ENCODE assay signal across 1 cellular context in the genomic region with DNA sequence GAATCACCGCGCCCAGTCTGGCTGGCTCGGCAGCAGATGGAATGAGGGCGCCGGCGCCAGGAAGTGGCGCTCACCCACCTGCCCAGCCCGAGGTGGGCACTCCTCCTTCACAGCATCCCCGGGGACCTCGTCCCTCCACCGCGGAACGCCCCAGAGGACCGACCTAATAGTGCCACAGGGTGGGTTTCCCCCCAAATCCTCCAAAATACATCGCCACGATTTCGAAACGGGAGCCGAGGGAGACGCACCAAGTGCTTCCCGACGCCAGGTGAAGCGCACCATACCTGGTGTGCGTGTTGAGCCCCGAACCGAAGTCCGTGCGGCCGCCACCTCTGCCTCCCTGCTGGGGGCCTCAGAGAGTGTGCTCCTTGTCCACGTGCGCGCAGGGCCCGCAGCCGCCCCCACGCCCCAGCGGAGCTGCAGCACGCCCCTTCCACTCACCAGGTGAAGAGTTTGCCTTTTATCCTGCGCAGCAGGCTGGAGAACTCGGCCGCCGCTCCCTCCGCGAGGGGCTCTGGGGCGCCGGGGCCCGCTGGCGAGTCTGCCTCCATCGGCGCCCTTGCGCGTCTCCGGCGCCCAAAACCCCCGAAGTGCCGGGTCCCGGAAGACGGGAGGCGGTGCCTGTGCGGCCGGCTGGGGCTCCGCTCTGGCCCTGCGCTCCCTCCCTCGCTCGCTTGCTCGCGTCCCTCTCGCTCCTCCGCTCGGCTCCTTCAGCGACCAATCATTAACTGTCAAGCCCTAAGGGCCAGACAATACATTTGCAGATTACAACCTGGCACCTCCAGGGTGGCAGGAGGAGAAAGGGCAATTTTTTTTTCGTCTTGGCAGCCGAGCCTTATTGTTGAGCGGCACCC.
TF ChIP-seq lines count a peak whose summit lies in the region.

A gene with protein sequence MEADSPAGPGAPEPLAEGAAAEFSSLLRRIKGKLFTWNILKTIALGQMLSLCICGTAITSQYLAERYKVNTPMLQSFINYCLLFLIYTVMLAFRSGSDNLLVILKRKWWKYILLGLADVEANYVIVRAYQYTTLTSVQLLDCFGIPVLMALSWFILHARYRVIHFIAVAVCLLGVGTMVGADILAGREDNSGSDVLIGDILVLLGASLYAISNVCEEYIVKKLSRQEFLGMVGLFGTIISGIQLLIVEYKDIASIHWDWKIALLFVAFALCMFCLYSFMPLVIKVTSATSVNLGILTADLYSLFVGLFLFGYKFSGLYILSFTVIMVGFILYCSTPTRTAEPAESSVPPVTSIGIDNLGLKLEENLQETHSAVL (minus strand): TSS at position 571 of the 854 bp plus-strand sequence. CDS start 20 bp downstream, at position 551.

TF ChIP-seq in HepG2, 621 proteins besides CTCF, POLR2A, EP300 and RAD21 (continued from another document and continues in another):
- TF ChIP-seq, protein P1, sequence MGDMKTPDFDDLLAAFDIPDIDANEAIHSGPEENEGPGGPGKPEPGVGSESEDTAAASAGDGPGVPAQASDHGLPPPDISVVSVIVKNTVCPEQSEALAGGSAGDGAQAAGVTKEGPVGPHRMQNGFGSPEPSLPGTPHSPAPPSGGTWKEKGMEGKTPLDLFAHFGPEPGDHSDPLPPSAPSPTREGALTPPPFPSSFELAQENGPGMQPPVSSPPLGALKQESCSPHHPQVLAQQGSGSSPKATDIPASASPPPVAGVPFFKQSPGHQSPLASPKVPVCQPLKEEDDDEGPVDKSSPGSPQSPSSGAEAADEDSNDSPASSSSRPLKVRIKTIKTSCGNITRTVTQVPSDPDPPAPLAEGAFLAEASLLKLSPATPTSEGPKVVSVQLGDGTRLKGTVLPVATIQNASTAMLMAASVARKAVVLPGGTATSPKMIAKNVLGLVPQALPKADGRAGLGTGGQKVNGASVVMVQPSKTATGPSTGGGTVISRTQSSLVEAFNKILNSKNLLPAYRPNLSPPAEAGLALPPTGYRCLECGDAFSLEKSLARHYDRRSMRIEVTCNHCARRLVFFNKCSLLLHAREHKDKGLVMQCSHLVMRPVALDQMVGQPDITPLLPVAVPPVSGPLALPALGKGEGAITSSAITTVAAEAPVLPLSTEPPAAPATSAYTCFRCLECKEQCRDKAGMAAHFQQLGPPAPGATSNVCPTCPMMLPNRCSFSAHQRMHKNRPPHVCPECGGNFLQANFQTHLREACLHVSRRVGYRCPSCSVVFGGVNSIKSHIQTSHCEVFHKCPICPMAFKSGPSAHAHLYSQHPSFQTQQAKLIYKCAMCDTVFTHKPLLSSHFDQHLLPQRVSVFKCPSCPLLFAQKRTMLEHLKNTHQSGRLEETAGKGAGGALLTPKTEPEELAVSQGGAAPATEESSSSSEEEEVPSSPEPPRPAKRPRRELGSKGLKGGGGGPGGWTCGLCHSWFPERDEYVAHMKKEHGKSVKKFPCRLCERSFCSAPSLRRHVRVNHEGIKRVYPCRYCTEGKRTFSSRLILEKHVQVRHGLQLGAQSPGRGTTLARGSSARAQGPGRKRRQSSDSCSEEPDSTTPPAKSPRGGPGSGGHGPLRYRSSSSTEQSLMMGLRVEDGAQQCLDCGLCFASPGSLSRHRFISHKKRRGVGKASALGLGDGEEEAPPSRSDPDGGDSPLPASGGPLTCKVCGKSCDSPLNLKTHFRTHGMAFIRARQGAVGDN (CRISPR knock-in tag; IDR thresholded peaks at IDR 0.05): peak; percentile 97
- TF ChIP-seq HES4 (CRISPR knock-in tag; IDR thresholded peaks at IDR 0.05; ENCODE audit: borderline replicate concordance): peak; percentile 71; the same call in 1 of the 2 replicates
- no peak for TF ChIP-seq SP2 (CRISPR knock-in tag; IDR thresholded peaks at IDR 0.05)
- no peak for TF ChIP-seq ZNF496 (CRISPR knock-in tag; IDR thresholded peaks at IDR 0.05; ENCODE audit: insufficient replicate concordance)
- TF ChIP-seq PHF8 (CRISPR knock-in tag; IDR thresholded peaks at IDR 0.05): peak; percentile 89
- TF ChIP-seq, protein P2, sequence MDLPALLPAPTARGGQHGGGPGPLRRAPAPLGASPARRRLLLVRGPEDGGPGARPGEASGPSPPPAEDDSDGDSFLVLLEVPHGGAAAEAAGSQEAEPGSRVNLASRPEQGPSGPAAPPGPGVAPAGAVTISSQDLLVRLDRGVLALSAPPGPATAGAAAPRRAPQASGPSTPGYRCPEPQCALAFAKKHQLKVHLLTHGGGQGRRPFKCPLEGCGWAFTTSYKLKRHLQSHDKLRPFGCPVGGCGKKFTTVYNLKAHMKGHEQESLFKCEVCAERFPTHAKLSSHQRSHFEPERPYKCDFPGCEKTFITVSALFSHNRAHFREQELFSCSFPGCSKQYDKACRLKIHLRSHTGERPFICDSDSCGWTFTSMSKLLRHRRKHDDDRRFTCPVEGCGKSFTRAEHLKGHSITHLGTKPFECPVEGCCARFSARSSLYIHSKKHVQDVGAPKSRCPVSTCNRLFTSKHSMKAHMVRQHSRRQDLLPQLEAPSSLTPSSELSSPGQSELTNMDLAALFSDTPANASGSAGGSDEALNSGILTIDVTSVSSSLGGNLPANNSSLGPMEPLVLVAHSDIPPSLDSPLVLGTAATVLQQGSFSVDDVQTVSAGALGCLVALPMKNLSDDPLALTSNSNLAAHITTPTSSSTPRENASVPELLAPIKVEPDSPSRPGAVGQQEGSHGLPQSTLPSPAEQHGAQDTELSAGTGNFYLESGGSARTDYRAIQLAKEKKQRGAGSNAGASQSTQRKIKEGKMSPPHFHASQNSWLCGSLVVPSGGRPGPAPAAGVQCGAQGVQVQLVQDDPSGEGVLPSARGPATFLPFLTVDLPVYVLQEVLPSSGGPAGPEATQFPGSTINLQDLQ (CRISPR knock-in tag; IDR thresholded peaks at IDR 0.05): no peak
- TF ChIP-seq, protein P3, sequence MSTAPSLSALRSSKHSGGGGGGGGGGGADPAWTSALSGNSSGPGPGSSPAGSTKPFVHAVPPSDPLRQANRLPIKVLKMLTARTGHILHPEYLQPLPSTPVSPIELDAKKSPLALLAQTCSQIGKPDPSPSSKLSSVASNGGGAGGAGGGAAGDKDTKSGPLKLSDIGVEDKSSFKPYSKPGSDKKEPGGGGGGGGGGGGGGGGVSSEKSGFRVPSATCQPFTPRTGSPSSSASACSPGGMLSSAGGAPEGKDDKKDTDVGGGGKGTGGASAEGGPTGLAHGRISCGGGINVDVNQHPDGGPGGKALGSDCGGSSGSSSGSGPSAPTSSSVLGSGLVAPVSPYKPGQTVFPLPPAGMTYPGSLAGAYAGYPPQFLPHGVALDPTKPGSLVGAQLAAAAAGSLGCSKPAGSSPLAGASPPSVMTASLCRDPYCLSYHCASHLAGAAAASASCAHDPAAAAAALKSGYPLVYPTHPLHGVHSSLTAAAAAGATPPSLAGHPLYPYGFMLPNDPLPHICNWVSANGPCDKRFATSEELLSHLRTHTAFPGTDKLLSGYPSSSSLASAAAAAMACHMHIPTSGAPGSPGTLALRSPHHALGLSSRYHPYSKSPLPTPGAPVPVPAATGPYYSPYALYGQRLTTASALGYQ (CRISPR knock-in tag; IDR thresholded peaks at IDR 0.05): 0 out of 2 replicates have a peak, but pooled peaks have one; percentile 13
- TF ChIP-seq PTBP1 (IDR thresholded peaks at IDR 0.05; ENCODE audit: low read depth, low read length, poor library complexity, severe bottlenecking): no peak
- peak; percentile 90 for TF ChIP-seq MXD4 (CRISPR knock-in tag; IDR thresholded peaks at IDR 0.05)
- peak; percentile 34; the same call in 1 of the 2 replicates for TF ChIP-seq BHLHE40 (IDR thresholded peaks at IDR 0.05; ENCODE audit: low read length)
- peak; percentile 60 for TF ChIP-seq TAF1 (CRISPR knock-in tag; IDR thresholded peaks at IDR 0.05)
- peak; percentile 51; the same call in 1 of the 2 replicates for TF ChIP-seq ERF (CRISPR knock-in tag; IDR thresholded peaks at IDR 0.05)
- no peak for TF ChIP-seq ZNF10 (CRISPR knock-in tag; IDR thresholded peaks at IDR 0.05; ENCODE audit: borderline replicate concordance, low read depth)
- peak; percentile 68; the same call in 1 of the 2 replicates for TF ChIP-seq ZC3H13 (CRISPR knock-in tag; IDR thresholded peaks at IDR 0.05)
- TF ChIP-seq, protein P4, sequence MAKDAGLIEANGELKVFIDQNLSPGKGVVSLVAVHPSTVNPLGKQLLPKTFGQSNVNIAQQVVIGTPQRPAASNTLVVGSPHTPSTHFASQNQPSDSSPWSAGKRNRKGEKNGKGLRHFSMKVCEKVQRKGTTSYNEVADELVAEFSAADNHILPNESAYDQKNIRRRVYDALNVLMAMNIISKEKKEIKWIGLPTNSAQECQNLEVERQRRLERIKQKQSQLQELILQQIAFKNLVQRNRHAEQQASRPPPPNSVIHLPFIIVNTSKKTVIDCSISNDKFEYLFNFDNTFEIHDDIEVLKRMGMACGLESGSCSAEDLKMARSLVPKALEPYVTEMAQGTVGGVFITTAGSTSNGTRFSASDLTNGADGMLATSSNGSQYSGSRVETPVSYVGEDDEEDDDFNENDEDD (CRISPR knock-in tag; IDR thresholded peaks at IDR 0.05; ENCODE audit: borderline replicate concordance): no peak; the same call in 1 of the 2 replicates
- TF ChIP-seq SAFB2 (CRISPR knock-in tag; IDR thresholded peaks at IDR 0.05; ENCODE audit: borderline replicate concordance, low read depth): peak; percentile 86
- TF ChIP-seq, protein P5, sequence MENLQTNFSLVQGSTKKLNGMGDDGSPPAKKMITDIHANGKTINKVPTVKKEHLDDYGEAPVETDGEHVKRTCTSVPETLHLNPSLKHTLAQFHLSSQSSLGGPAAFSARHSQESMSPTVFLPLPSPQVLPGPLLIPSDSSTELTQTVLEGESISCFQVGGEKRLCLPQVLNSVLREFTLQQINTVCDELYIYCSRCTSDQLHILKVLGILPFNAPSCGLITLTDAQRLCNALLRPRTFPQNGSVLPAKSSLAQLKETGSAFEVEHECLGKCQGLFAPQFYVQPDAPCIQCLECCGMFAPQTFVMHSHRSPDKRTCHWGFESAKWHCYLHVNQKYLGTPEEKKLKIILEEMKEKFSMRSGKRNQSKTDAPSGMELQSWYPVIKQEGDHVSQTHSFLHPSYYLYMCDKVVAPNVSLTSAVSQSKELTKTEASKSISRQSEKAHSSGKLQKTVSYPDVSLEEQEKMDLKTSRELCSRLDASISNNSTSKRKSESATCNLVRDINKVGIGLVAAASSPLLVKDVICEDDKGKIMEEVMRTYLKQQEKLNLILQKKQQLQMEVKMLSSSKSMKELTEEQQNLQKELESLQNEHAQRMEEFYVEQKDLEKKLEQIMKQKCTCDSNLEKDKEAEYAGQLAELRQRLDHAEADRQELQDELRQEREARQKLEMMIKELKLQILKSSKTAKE (CRISPR knock-in tag; IDR thresholded peaks at IDR 0.05; ENCODE audit: borderline replicate concordance): 0 out of 2 replicates have a peak, but pooled peaks have one; percentile 15
- TF ChIP-seq MTA3 (CRISPR knock-in tag; IDR thresholded peaks at IDR 0.05): no peak
- TF ChIP-seq, protein P6, sequence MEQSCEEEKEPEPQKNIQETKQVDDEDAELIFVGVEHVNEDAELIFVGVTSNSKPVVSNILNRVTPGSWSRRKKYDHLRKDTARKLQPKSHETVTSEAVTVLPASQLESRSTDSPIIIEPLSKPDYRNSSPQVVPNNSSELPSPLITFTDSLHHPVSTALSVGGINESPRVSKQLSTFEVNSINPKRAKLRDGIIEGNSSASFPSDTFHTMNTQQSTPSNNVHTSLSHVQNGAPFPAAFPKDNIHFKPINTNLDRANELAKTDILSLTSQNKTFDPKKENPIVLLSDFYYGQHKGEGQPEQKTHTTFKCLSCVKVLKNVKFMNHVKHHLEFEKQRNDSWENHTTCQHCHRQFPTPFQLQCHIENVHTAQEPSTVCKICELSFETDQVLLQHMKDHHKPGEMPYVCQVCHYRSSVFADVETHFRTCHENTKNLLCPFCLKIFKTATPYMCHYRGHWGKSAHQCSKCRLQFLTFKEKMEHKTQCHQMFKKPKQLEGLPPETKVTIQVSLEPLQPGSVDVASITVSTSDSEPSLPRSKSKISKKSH (CRISPR knock-in tag; IDR thresholded peaks at IDR 0.05; ENCODE audit: borderline replicate concordance): peak; percentile 39; the same call in 1 of the 2 replicates
- no peak for TF ChIP-seq ZNF552 (CRISPR knock-in tag; IDR thresholded peaks at IDR 0.05; ENCODE audit: borderline replicate concordance)
- TF ChIP-seq, protein P7, sequence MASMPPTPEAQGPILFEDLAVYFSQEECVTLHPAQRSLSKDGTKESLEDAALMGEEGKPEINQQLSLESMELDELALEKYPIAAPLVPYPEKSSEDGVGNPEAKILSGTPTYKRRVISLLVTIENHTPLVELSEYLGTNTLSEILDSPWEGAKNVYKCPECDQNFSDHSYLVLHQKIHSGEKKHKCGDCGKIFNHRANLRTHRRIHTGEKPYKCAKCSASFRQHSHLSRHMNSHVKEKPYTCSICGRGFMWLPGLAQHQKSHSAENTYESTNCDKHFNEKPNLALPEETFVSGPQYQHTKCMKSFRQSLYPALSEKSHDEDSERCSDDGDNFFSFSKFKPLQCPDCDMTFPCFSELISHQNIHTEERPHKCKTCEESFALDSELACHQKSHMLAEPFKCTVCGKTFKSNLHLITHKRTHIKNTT (CRISPR knock-in tag; IDR thresholded peaks at IDR 0.05): no peak
- TF ChIP-seq SRSF1 (optimal IDR thresholded peaks at IDR 0.05; ENCODE audit: low read depth, low read length): no peak
- TF ChIP-seq DMAP1 (CRISPR knock-in tag; IDR thresholded peaks at IDR 0.05): peak; percentile 97; the same call in 1 of the 2 replicates
- TF ChIP-seq ZSCAN21 (CRISPR knock-in tag; IDR thresholded peaks at IDR 0.05; ENCODE audit: borderline replicate concordance): 0 out of 2 replicates have a peak, but pooled peaks have one; percentile 3
- peak; percentile 78 for TF ChIP-seq KAT8 (CRISPR knock-in tag; IDR thresholded peaks at IDR 0.05)
- peak; percentile 54; the same call in 1 of the 2 replicates for TF ChIP-seq SRY (CRISPR knock-in tag; IDR thresholded peaks at IDR 0.05)
- TF ChIP-seq ZNF501 (CRISPR knock-in tag; IDR thresholded peaks at IDR 0.05): no peak; the same call in 1 of the 2 replicates
- TF ChIP-seq YEATS4 (CRISPR knock-in tag; IDR thresholded peaks at IDR 0.05; ENCODE audit: borderline replicate concordance): peak; percentile 91
- 0 out of 2 replicates have a peak, but pooled peaks have one; percentile 18 for TF ChIP-seq ZNF607 (CRISPR knock-in tag; IDR thresholded peaks at IDR 0.05; ENCODE audit: borderline replicate concordance)
- TF ChIP-seq ZNF660 (CRISPR knock-in tag; IDR thresholded peaks at IDR 0.05; ENCODE audit: borderline replicate concordance, low read depth): no peak
- TF ChIP-seq SMYD3 (CRISPR knock-in tag; IDR thresholded peaks at IDR 0.05): 0 out of 2 replicates have a peak, but pooled peaks have one; percentile 48
- TF ChIP-seq ZFP41 (CRISPR knock-in tag; IDR thresholded peaks at IDR 0.05; ENCODE audit: borderline replicate concordance): no peak
- TF ChIP-seq ZSCAN29 (CRISPR knock-in tag; conservative IDR thresholded peaks at IDR 0.05): no peak
- no peak; the same call in 1 of the 2 replicates for TF ChIP-seq BCL6 (CRISPR knock-in tag; IDR thresholded peaks at IDR 0.05)
